29 cellular contexts compared by ENCODE assay signal in genomic region chr7:38950309-38950708, GRCh38. TPM values are rescaled to one million over a fixed set of nuclear protein-coding genes. Genes with fewer than 3 reads are reported as not detected.
DNase-seq lines count a peak whose midpoint lies in the region; ATAC-seq, FAIRE-seq and TF ChIP-seq lines count a peak whose summit lies in the region.
"Had no signal": no experiment of that assay in that cellular context is flagged by ENCODE, and none has a peak within 500 bp of the region (broad histone marks: within the 10 kb centered on the region; RNA-seq: fewer than 3 reads in every experiment).

No MANE protein-coding gene starts in this region.

- FAIRE-seq in H54 (lab: Jason Lieb, UNC), result peak; percentile 38
- FAIRE-seq: pancreas had no signal

- H3F3A ChIP-seq in PC-9 (ENCODE audit: insufficient read depth, low read depth), result no peaks in the 10 kb centered on the region

- peak overlapping the region; percentile 45; the same call in 1 of the 2 replicates for H2AFZ ChIP-seq in PC-9
- H2AFZ ChIP-seq: neural progenitor cell had no signal

- CTCF ChIA-PET in PC-9 (lab: Charles Lee), result no interaction called here

- peaks cover 6% of the 10 kb centered on the region; the same call in 1 of the 2 replicates for H3K9me3 ChIP-seq in PC-9 (ENCODE audit: insufficient read depth, low read depth)
- H3K9me3 ChIP-seq: HAP-1, left ventricle myocardium inferior, pancreas had no signal

- H3K27ac ChIP-seq in PC-9, result no peak overlapping the region
- H3K27ac ChIP-seq: brain microvascular endothelial cell, left ventricle myocardium inferior, neural progenitor cell, pancreas, skin epidermis had no signal

- H3K27ac Mint-ChIP-seq in activated naive CD4-positive, alpha-beta T cell treated with anti-CD3 and anti-CD28 coated beads, Interleukin-2, amount 50 U/mL, for 72 hours, result no peak overlapping the region
- H3K27ac Mint-ChIP-seq: activated CD8-positive, alpha-beta T cell treated with anti-CD3 and anti-CD28 coated beads for 36 hours; activated naive CD4-positive, alpha-beta T cell treated with anti-CD3 and anti-CD28 coated beads for 36 hours; neural progenitor cell; stimulated activated naive B cell treated with anti-CD40 and anti-IgM and Interleukin-4, amounts not matched to agents 10 μg/mL and 1 μg/mL and 100 μg/mL, for 72 hours had no signal

- no peaks in the 10 kb centered on the region for H3K9me2 ChIP-seq in PC-9 (ENCODE audit: insufficient read depth)

- no peak for TF ChIP-seq POLR2A in H54 (IDR thresholded peaks at IDR 0.05; ENCODE audit: low read depth, low read length)

- H3K36me3 ChIP-seq in PC-9 (ENCODE audit: low read depth), result no peaks in the 10 kb centered on the region
- H3K36me3 ChIP-seq: brain microvascular endothelial cell, HAP-1, left ventricle myocardium inferior, neural progenitor cell, pancreas had no signal

- H4K20me1 ChIP-seq in PC-9 (ENCODE audit: insufficient read depth), result no peaks in the 10 kb centered on the region

- H3K4me2 ChIP-seq in PC-9, result no peak overlapping the region

- TF ChIP-seq CTCF in PC-9 (conservative IDR thresholded peaks at IDR 0.05) (no peak), epithelial cell of esophagus (IDR thresholded peaks at IDR 0.05; ENCODE audit: insufficient read depth, low read depth, low read length, missing control alignments) (no peak)

- no peaks in the 10 kb centered on the region for H3K79me2 ChIP-seq in PC-9 (ENCODE audit: low read depth)

- H3K36me3 Mint-ChIP-seq in activated naive CD4-positive, alpha-beta T cell treated with anti-CD3 and anti-CD28 coated beads, Interleukin-2, amount 50 U/mL, for 72 hours, result no peaks in the 10 kb centered on the region
- H3K36me3 Mint-ChIP-seq: neural progenitor cell; stimulated activated naive B cell treated with anti-CD40 and anti-IgM and Interleukin-4, amounts not matched to agents 10 μg/mL and 1 μg/mL and 100 μg/mL, for 72 hours had no signal

- H3K4me1 ChIP-seq in PC-9 (replicated peaks; ENCODE audit: insufficient read depth), result peaks cover 8% of the 10 kb centered on the region; the same call in 1 of the 2 replicates
- H3K4me1 ChIP-seq: pancreas had no signal

- DNase-seq in Caki2 (ENCODE audit: low read depth), result peak; percentile 14
- no peak for DNase-seq in H54 (ENCODE audit: insufficient read length, low spot score)
- no peak for DNase-seq in PC-9
- DNase-seq in epithelial cell of esophagus (ENCODE audit: low read depth), result peak; percentile 33
- DNase-seq in C1 segment of cervical spinal cord (lab: John Stamatoyannopoulos, UW), result no peak
- DNase-seq in activated naive CD4-positive, alpha-beta T cell treated with anti-CD3 and anti-CD28 coated beads, Interleukin-2, amount 50 U/mL, for 72 hours (ENCODE audit: low spot score in 2 of 2), result no peak
- DNase-seq: activated CD4-positive, alpha-beta T cell treated with anti-CD3 and anti-CD28 coated beads for 1 hour; activated CD8-positive, alpha-beta memory T cell treated with anti-CD3 and anti-CD28 coated beads, Interleukin-2, amount 50 U/mL, for 48 hours; activated CD8-positive, alpha-beta T cell treated with anti-CD3 and anti-CD28 coated beads for 36 hours; activated naive CD4-positive, alpha-beta T cell treated with anti-CD3 and anti-CD28 coated beads for 36 hours; brain microvascular endothelial cell; left ventricle myocardium inferior; NCI-H1105; NCI-H187; NCI-H2171; NCI-H510A treated with DMSO at 0.1 percent for 48 hours; NK-92 treated with Interleukin-12 subunit alpha and Interleukin-12 subunit beta, amount 100 ng/mL, for 24 hours; pancreas; retina; Right ventricle myocardium superior; stimulated activated naive B cell treated with anti-CD40 and anti-IgM and Interleukin-4, amounts not matched to agents 10 μg/mL and 1 μg/mL and 100 μg/mL, for 72 hours; substantia nigra; trophoblast cell had no signal

- peaks cover 26% of the 10 kb centered on the region; the same call in 1 of the 2 replicates for H3K27me3 ChIP-seq in PC-9 (ENCODE audit: insufficient read depth, low read depth)
- H3K27me3 ChIP-seq: brain microvascular endothelial cell, neural progenitor cell, pancreas had no signal

- H3K4me3 ChIP-seq in PC-9 (no peak overlapping the region), epithelial cell of esophagus (ENCODE audit: low read length) (no peak overlapping the region)
- H3K4me3 ChIP-seq: HAP-1, left ventricle myocardium inferior, neural progenitor cell, pancreas, skin epidermis had no signal

- in situ Hi-C loops in Caki2 (cut with HindIII; ENCODE audit: low pct_unique_long_range_greater_than_20kb, low sequenced_read_pairs), result no loop called here

- intact Hi-C loops in PC-9 (cut with micrococcal nuclease; ENCODE audit: unreplicated experiment), result no loop called here

- POLR2A ChIA-PET in PC-9 (lab: Charles Lee; ENCODE audit: unreplicated experiment), result no interaction called here

- ATAC-seq in GM21717 (IDR thresholded peaks at IDR 0.05; ENCODE audit: unreplicated experiment) (no peak), HG03442 (IDR thresholded peaks at IDR 0.05; ENCODE audit: unreplicated experiment) (no peak)
- ATAC-seq in activated naive CD4-positive, alpha-beta T cell treated with anti-CD3 and anti-CD28 coated beads, Interleukin-2, amount 50 U/mL, for 72 hours, result no peak
- ATAC-seq: activated CD8-positive, alpha-beta T cell treated with anti-CD3 and anti-CD28 coated beads for 36 hours; pancreas; stimulated activated naive B cell treated with anti-CD40 and anti-IgM and Interleukin-4, amounts not matched to agents 10 μg/mL and 1 μg/mL and 100 μg/mL, for 72 hours had no signal

- BruUV-seq in PC-9 (replicated peaks; lab: Mats Ljungman, UMichigan), result no TSS peak

- no peaks in the 10 kb centered on the region for H3K9me3 Mint-ChIP-seq in activated naive CD4-positive, alpha-beta T cell treated with anti-CD3 and anti-CD28 coated beads, Interleukin-2, amount 50 U/mL, for 72 hours
- H3K9me3 Mint-ChIP-seq: activated CD8-positive, alpha-beta T cell treated with anti-CD3 and anti-CD28 coated beads for 36 hours; activated naive CD4-positive, alpha-beta T cell treated with anti-CD3 and anti-CD28 coated beads for 36 hours; neural progenitor cell; stimulated activated naive B cell treated with anti-CD40 and anti-IgM and Interleukin-4, amounts not matched to agents 10 μg/mL and 1 μg/mL and 100 μg/mL, for 72 hours had no signal

RNA-seq across cellular contexts. Expression of gene POU6F2, which starts 27.4 kb away (rescaled TPM):
- not detected in 2 replicates for total RNA-seq in Caki2 (2014; rRNA removed; shearing (Covaris generic); ENCODE audit: low replicate concordance)
- 0.48 TPM in 1 of 2 replicates, not detected in the other for total RNA-seq in PC-9 (2021)
- total RNA-seq in activated naive CD4-positive, alpha-beta T cell treated with anti-CD3 and anti-CD28 coated beads, Interleukin-2, amount 50 U/mL, for 72 hours, result under 1 TPM; 0.16 to 0.18 TPM
- total RNA-seq: activated CD8-positive, alpha-beta T cell treated with anti-CD3 and anti-CD28 coated beads for 36 hours; activated naive CD4-positive, alpha-beta T cell treated with anti-CD3 and anti-CD28 coated beads for 36 hours; Right ventricle myocardium superior; T-helper 2 cell treated with Interferon-gamma antibody and Interleukin-4, amounts not matched to agents 100 ng/mL and 5 ng/mL, for 36 hours had no signal

RNA-seq across cellular contexts. Expression of gene VPS41, which starts 41.3 kb away (rescaled TPM):
- 19.1 and 30.3 TPM in 2 replicates for total RNA-seq in Caki2 (2014; rRNA removed; shearing (Covaris generic); ENCODE audit: low replicate concordance)
- total RNA-seq in PC-9 (2021), result 83.0 and 92.3 TPM in 2 replicates
- 10 to 100 TPM; 71.7 to 84.6 TPM for total RNA-seq in activated naive CD4-positive, alpha-beta T cell treated with anti-CD3 and anti-CD28 coated beads, Interleukin-2, amount 50 U/mL, for 72 hours

Comparison
In these comparisons a context has a peak if more than half of its experiments do, and no peak if none do; other contexts are left out.
1. DNase-seq: peak in Caki2 (single experiment) and epithelial cell of esophagus (single experiment); none in H54 (single experiment), PC-9 (0 of 2), C1 segment of cervical spinal cord (0 of 14) and activated naive CD4-positive, alpha-beta T cell treated with anti-CD3 and anti-CD28 coated beads, Interleukin-2, amount 50 U/mL, for 72 hours (0 of 2).